11 cellular contexts compared by ENCODE assay signal in the genomic region with DNA sequence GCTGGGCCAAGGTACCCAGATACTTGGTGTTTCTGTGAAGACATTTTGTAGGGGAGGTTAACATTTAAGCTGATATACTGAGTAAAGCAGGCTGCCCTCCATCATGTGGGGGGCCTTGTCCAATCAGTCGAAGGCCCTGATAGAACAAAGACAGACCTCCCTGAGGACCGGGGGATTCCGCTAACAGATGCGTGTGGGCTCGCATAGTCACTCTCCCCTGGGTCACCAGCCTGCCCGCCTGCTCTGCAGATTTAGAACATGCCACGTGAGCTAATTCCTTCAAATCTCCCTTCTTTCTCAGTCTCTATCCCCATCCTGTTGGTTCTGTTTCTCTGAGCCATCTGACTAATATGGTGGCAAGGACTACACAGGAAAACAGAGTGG.
DNase-seq lines count a peak whose midpoint lies in the region; ATAC-seq and TF ChIP-seq lines count a peak whose summit lies in the region.
"Had no signal": no experiment of that assay in that cellular context is flagged by ENCODE, and none has a peak within 500 bp of the region (broad histone marks: within the 10 kb centered on the region; RNA-seq: fewer than 3 reads in every experiment).

No MANE protein-coding gene starts in this region.

- H3K4me3 ChIP-seq in BLaER1, result no peak overlapping the region
- no peak overlapping the region for H3K4me3 ChIP-seq in BLaER1 treated with 17β-estradiol and CSF1 and Interleukin-3, amounts not matched to agents 10 nM and 100 nM
- no peak overlapping the region for H3K4me3 ChIP-seq in IMR-90 (ENCODE audit: insufficient read depth, low read depth, low read length)
- H3K4me3 ChIP-seq: GM23248 had no signal

- peaks cover 8% of the 10 kb centered on the region for H3K27me3 Mint-ChIP-seq in T-helper 2 cell treated with Interferon-gamma antibody and Interleukin-4, amounts not matched to agents 5 μg/mL and 100 μg/mL, for 36 hours (ENCODE audit: low read depth)

- H3K4me1 Mint-ChIP-seq in T-helper 2 cell treated with Interferon-gamma antibody and Interleukin-4, amounts not matched to agents 5 μg/mL and 100 μg/mL, for 36 hours (ENCODE audit: low read depth), result no peaks in the 10 kb centered on the region
- H3K4me1 Mint-ChIP-seq: CD14-positive monocyte; CD8-positive, alpha-beta memory T cell had no signal

- H4K20me1 ChIP-seq in BLaER1 (no peaks in the 10 kb centered on the region), IMR-90 (ENCODE audit: insufficient read depth, low read length) (no peaks in the 10 kb centered on the region; the same call in 1 of the 2 replicates)
- H4K20me1 ChIP-seq in BLaER1 treated with 17β-estradiol and CSF1 and Interleukin-3, amounts not matched to agents 10 nM and 100 nM, result peaks cover 0 to 69% (median 0%) of the 10 kb centered on the region in 11 experiments; a peak in 5 of 22 replicates

- in situ Hi-C loops in IMR-90 (cut with MboI; ENCODE audit: low sequenced_read_pairs), result no loop called here

- no peak for TF ChIP-seq RAD21 in IMR-90 (IDR thresholded peaks at IDR 0.05; ENCODE audit: low read length)

- H3K27ac ChIP-seq in BLaER1 (peak overlapping the region; percentile 68; the same call in 1 of the 2 replicates), IMR-90 (ENCODE audit: insufficient read depth, low read length) (no peak overlapping the region)
- H3K27ac ChIP-seq in BLaER1 treated with 17β-estradiol and CSF1 and Interleukin-3, amounts not matched to agents 10 nM and 100 nM, result peak overlapping the region in 5 of 11 experiments; percentile 24 to 59 (median 50); a peak in 6 of 22 replicates
- H3K27ac ChIP-seq: GM23248 had no signal

- H3K4me3 Mint-ChIP-seq in T-helper 2 cell treated with Interferon-gamma antibody and Interleukin-4, amounts not matched to agents 5 μg/mL and 100 μg/mL, for 36 hours, result no peak overlapping the region
- H3K4me3 Mint-ChIP-seq: CD14-positive monocyte; CD4-positive, alpha-beta T cell had no signal

- H2AK5ac ChIP-seq in IMR-90 (ENCODE audit: low read depth, low read length), result no peak overlapping the region

- H3K36me3 Mint-ChIP-seq in T-helper 2 cell treated with Interferon-gamma antibody and Interleukin-4, amounts not matched to agents 5 μg/mL and 100 μg/mL, for 36 hours (ENCODE audit: low read depth), result no peaks in the 10 kb centered on the region
- H3K36me3 Mint-ChIP-seq: CD14-positive monocyte; CD8-positive, alpha-beta memory T cell had no signal

- H2BK20ac ChIP-seq in IMR-90 (ENCODE audit: low read depth, low read length), result no peak overlapping the region

- dilution Hi-C loops in IMR-90 (cut with HindIII; ENCODE audit: low sequenced_read_pairs, unreplicated experiment), result no loop called here

- no peak for ATAC-seq in IMR-90 (ENCODE audit: low read depth)

- POLR2A ChIA-PET in IMR-90 (lab: Charles Lee; ENCODE audit: unreplicated experiment), result no interaction called here

- H2BK15ac ChIP-seq in IMR-90 (ENCODE audit: low read depth, low read length), result no peak overlapping the region

- H3K18ac ChIP-seq in IMR-90 (ENCODE audit: low read depth, low read length), result no peak overlapping the region

- H4K5ac ChIP-seq in IMR-90 (ENCODE audit: low read depth, low read length), result no peak overlapping the region

- H2BK120ac ChIP-seq in IMR-90 (ENCODE audit: low read depth, low read length), result no peak overlapping the region

- H3K9me1 ChIP-seq in IMR-90 (ENCODE audit: insufficient read depth, low read length), result no peaks in the 10 kb centered on the region

- H3K9me3 ChIP-seq in BLaER1, result no peaks in the 10 kb centered on the region
- peaks cover 0 to 7% (median 0%) of the 10 kb centered on the region in 11 experiments; a peak in 2 of 22 replicates for H3K9me3 ChIP-seq in BLaER1 treated with 17β-estradiol and CSF1 and Interleukin-3, amounts not matched to agents 10 nM and 100 nM (replicated peaks in 1 of 11)
- peaks cover 3% of the 10 kb centered on the region; the same call in 1 of the 2 replicates for H3K9me3 ChIP-seq in IMR-90 (ENCODE audit: control insufficient read depth, insufficient read depth, low read length)

- no peaks in the 10 kb centered on the region for H3K36me3 ChIP-seq in BLaER1
- H3K36me3 ChIP-seq in BLaER1 treated with 17β-estradiol and CSF1 and Interleukin-3, amounts not matched to agents 10 nM and 100 nM, result no peaks in the 10 kb centered on the region
- no peaks in the 10 kb centered on the region for H3K36me3 ChIP-seq in IMR-90 (ENCODE audit: control insufficient read depth, insufficient read depth, low read length)

- no peak overlapping the region; the same call in 1 of the 2 replicates for H3K9ac ChIP-seq in BLaER1
- peak overlapping the region in 2 of 11 experiments; percentile 4 to 21; a peak in 2 of 22 replicates for H3K9ac ChIP-seq in BLaER1 treated with 17β-estradiol and CSF1 and Interleukin-3, amounts not matched to agents 10 nM and 100 nM
- no peak overlapping the region for H3K9ac ChIP-seq in IMR-90 (ENCODE audit: low read depth, low read length)
- H3K9ac ChIP-seq: GM23248 had no signal

- H2BK5ac ChIP-seq in IMR-90 (ENCODE audit: low read depth, low read length, poor library complexity, severe bottlenecking), result no peak overlapping the region

- DNase-seq in IMR-90 (no peak), amniotic stem cell (lab: John Stamatoyannopoulos, UW) (no peak), DMS153 (lab: John Stamatoyannopoulos, UW) (no peak)
- no peak for DNase-seq in T-helper 2 cell treated with Interferon-gamma antibody and Interleukin-4, amounts not matched to agents 5 μg/mL and 100 μg/mL, for 36 hours (ENCODE audit: low spot score)
- DNase-seq: HCEC 1CT had no signal

- H3K4me2 ChIP-seq in BLaER1 (peak overlapping the region; percentile 84), IMR-90 (ENCODE audit: low read depth, low read length) (no peak overlapping the region)
- H3K4me2 ChIP-seq in BLaER1 treated with 17β-estradiol and CSF1 and Interleukin-3, amounts not matched to agents 10 nM and 100 nM, result peak overlapping the region in 9 of 11 experiments; percentile 2 to 81 (median 57); a peak in 17 of 22 replicates

- no peak overlapping the region for H4K8ac ChIP-seq in IMR-90 (ENCODE audit: low read depth in 2 of 2, low read length in 2 of 2)

- no TSS peak for BruUV-seq in IMR-90 (replicated peaks; lab: Mats Ljungman, UMichigan)

- H3K27ac Mint-ChIP-seq in T-helper 2 cell treated with Interferon-gamma antibody and Interleukin-4, amounts not matched to agents 5 μg/mL and 100 μg/mL, for 36 hours, result no peak overlapping the region
- H3K27ac Mint-ChIP-seq: CD14-positive monocyte; CD4-positive, alpha-beta T cell had no signal

- no peak for TF ChIP-seq POLR2A in IMR-90 (IDR thresholded peaks at IDR 0.05; ENCODE audit: low read depth, low read length)

- no peak overlapping the region for H3K14ac ChIP-seq in IMR-90 (replicated peaks; ENCODE audit: low read depth, low read length)

- no peak overlapping the region for H3K23ac ChIP-seq in IMR-90 (ENCODE audit: low read depth, low read length)

- no peak overlapping the region for H4K91ac ChIP-seq in IMR-90 (ENCODE audit: insufficient read depth, low read depth, low read length)

- CTCF ChIA-PET in IMR-90 (lab: Yijun Ruan, JAX), result interaction anchor here (1.2 to 4.2 kb wide), 7 partner anchors 8 to 85 kb away, joined by 3 to 43 read pairs (median 5); no protein-coding TSS in a partner anchor

- no peak overlapping the region for H3K56ac ChIP-seq in IMR-90 (ENCODE audit: extremely low read depth, insufficient read depth, low read length)

- H3K79me1 ChIP-seq in IMR-90 (ENCODE audit: low read depth in 1 of 2, low read length in 2 of 2), result no peaks in the 10 kb centered on the region

- H3K4me1 ChIP-seq in BLaER1 (peaks cover 77% of the 10 kb centered on the region), IMR-90 (ENCODE audit: control insufficient read depth, insufficient read depth, low read length) (no peaks in the 10 kb centered on the region)
- H3K4me1 ChIP-seq in BLaER1 treated with 17β-estradiol and CSF1 and Interleukin-3, amounts not matched to agents 10 nM and 100 nM, result peaks cover 19 to 70% (median 57%) of the 10 kb centered on the region in 10 experiments

- H3K9me3 Mint-ChIP-seq in T-helper 2 cell treated with Interferon-gamma antibody and Interleukin-4, amounts not matched to agents 5 μg/mL and 100 μg/mL, for 36 hours, result no peaks in the 10 kb centered on the region
- H3K9me3 Mint-ChIP-seq: CD4-positive, alpha-beta T cell; CD8-positive, alpha-beta memory T cell had no signal

- intact Hi-C loops in IMR-90 (cut with micrococcal nuclease), result loop anchor here (5.0 kb wide), 1 partner anchor 752 kb away; no protein-coding TSS in a partner anchor

- 60% methylated on average over 1 of the region's 7 CpGs; no CpG with 5 or more reads in 1 of the 2 experiments for WGBS in IMR-90 (ENCODE audit: extremely low coverage in 2 of 2, insufficient read length in 1 of 2), 2 experiments

- no peak overlapping the region for H3K4ac ChIP-seq in IMR-90 (ENCODE audit: low read depth, low read length)

- TF ChIP-seq CTCF in IMR-90 (conservative IDR thresholded peaks at IDR 0.05; ENCODE audit: low read depth, low read length), result no peak

- H3K27me3 ChIP-seq in BLaER1 (no peaks in the 10 kb centered on the region), IMR-90 (ENCODE audit: control insufficient read depth, insufficient read depth, low read length) (peaks cover 19% of the 10 kb centered on the region)
- H3K27me3 ChIP-seq in BLaER1 treated with 17β-estradiol and CSF1 and Interleukin-3, amounts not matched to agents 10 nM and 100 nM, result peaks cover 0 to 33% (median 8%) of the 10 kb centered on the region in 11 experiments; a peak in 11 of 22 replicates

- no peak overlapping the region for H2AK9ac ChIP-seq in IMR-90 (replicated peaks; ENCODE audit: low read depth, low read length, poor library complexity)

- no peak overlapping the region for H2AFZ ChIP-seq in IMR-90 (replicated peaks; ENCODE audit: low read length, poor library complexity)
- H2AFZ ChIP-seq: GM23248 had no signal

TF ChIP-seq in IMR-90, 13 proteins besides CTCF, POLR2A, EP300 and RAD21:
- TF ChIP-seq, protein P1, sequence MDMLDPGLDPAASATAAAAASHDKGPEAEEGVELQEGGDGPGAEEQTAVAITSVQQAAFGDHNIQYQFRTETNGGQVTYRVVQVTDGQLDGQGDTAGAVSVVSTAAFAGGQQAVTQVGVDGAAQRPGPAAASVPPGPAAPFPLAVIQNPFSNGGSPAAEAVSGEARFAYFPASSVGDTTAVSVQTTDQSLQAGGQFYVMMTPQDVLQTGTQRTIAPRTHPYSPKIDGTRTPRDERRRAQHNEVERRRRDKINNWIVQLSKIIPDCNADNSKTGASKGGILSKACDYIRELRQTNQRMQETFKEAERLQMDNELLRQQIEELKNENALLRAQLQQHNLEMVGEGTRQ (IDR thresholded peaks at IDR 0.05; ENCODE audit: low read depth, low read length), result peak; percentile 48; the same call in 1 of the 2 replicates
- no peak for TF ChIP-seq CEBPB (IDR thresholded peaks at IDR 0.05; ENCODE audit: low read depth, low read length)
